8 cellular contexts compared by ENCODE assay signal in the genomic region with DNA sequence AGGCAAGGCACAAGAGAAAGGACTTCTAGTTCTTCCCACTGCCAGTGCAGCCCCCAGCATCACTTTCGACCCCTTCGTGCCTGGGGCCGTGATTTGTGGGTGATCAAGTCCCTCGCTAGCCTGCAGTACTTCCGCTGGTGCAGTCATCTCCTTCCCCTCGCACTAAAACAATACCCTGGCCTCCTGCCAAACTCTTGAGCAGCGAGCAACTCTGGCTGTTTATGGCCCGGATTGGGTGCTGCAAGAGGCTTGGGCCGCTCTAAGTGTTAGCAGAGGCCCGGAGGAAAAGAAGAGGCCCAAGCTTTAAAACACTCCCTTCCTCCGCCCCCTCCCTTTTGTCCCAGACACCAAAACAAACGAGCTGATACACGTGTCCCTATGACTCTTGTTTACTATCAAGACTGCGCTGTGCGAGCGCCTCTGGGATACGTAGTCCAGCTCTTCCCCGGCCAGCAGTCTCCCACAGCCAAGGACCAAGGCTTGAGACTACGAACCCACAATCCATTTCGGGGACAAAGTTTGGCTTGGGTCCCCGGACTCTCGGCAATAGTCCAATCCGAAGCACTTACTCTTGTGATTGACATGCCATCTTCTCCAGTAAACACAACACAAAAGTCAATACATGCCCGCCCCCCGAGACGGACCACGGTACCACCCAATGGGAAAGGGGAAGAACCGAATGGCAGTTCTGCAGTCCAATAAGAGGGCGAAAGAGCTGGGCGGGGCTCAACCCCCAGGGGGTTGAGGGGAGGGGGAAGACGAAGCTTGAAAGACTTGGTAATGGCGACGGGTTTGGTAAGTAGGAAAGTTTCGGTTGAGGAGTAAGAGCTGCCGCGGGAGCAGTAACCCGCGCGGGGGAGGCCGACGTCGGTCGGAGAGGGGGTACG. TPM values are rescaled to one million over a fixed set of nuclear protein-coding genes. Genes with fewer than 3 reads are reported as not detected.
DNase-seq lines count a peak whose midpoint lies in the region; ATAC-seq and TF ChIP-seq lines count a peak whose summit lies in the region.

Gene HBP1, plus strand, starts transcription at position 771 of the 887 bp plus-strand sequence. CDS start 10,891 bp downstream, outside the sequence.

- no peaks in the 10 kb centered on the region for H3K36me3 ChIP-seq in DOHH2 (ENCODE audit: control insufficient read depth, low read length)

- CTCF ChIA-PET in RWPE1 (lab: Yijun Ruan, JAX) = interaction anchor here (0.5 to 0.7 kb wide), 9 partner anchors 8 to 989 kb away, joined by 3 to 7 read pairs (median 3); no protein-coding TSS in a partner anchor

- peak within 1 kb of the TSS; percentile 97 for H3K4me3 Mint-ChIP-seq in activated T-helper 17 cell treated with anti-CD3 and anti-CD28 coated beads, Interleukin-2, amount 50 U/mL, for 72 hours
- H3K4me3 Mint-ChIP-seq in naive B cell = peak within 1 kb of the TSS; percentile 81 to 99 (median 97)
- peak within 1 kb of the TSS; percentile 90 for H3K4me3 Mint-ChIP-seq in stimulated activated memory B cell treated with anti-CD40 and anti-IgM and Interleukin-4, amounts not matched to agents 10 μg/mL and 1 μg/mL and 100 μg/mL, for 72 hours

- H3K27me3 Mint-ChIP-seq in activated T-helper 17 cell treated with anti-CD3 and anti-CD28 coated beads, Interleukin-2, amount 50 U/mL, for 72 hours = no peaks in the 10 kb centered on the region
- H3K27me3 Mint-ChIP-seq in naive B cell = peaks cover 4 to 11% (median 9%) of the 10 kb centered on the region in 3 donors
- no peaks in the 10 kb centered on the region for H3K27me3 Mint-ChIP-seq in stimulated activated memory B cell treated with anti-CD40 and anti-IgM and Interleukin-4, amounts not matched to agents 10 μg/mL and 1 μg/mL and 100 μg/mL, for 72 hours

- ATAC-seq in activated T-helper 17 cell treated with anti-CD3 and anti-CD28 coated beads, Interleukin-2, amount 50 U/mL, for 72 hours (replicated peaks) = peak; percentile 82
- peak; percentile 73 to 77 for ATAC-seq in naive B cell (ENCODE audit: low read depth in 2 of 2)
- ATAC-seq in stimulated activated memory B cell treated with anti-CD40 and anti-IgM and Interleukin-4, amounts not matched to agents 10 μg/mL and 1 μg/mL and 100 μg/mL, for 72 hours = peak; percentile 95

- peaks cover 35% of the 10 kb centered on the region for H3K4me1 ChIP-seq in DOHH2 (ENCODE audit: control insufficient read depth, low read length)

- H4K20me1 ChIP-seq in DOHH2 (ENCODE audit: control insufficient read depth, insufficient read depth, low read depth, low read length) = no peaks in the 10 kb centered on the region

- POLR2A ChIA-PET in RWPE1 (lab: Yijun Ruan, JAX; ENCODE audit: low non-redundant PET) = no interaction called here

- no peaks in the 10 kb centered on the region for H3K9me2 ChIP-seq in DOHH2 (replicated peaks; ENCODE audit: control insufficient read depth, low read length)

- H3K4me3 ChIP-seq in DOHH2 (ENCODE audit: low read length) (peak within 1 kb of the TSS; percentile 90), LNCaP clone FGC (ENCODE audit: low read depth, low read length) (peak within 1 kb of the TSS; percentile 86)

- H3K9me3 ChIP-seq in DOHH2 (ENCODE audit: control insufficient read depth, insufficient read depth, low read length) = no peaks in the 10 kb centered on the region

- TF ChIP-seq CTCF in DOHH2 (IDR thresholded peaks at IDR 0.05; ENCODE audit: low read depth, low read length, poor library complexity, severe bottlenecking) (no peak), LNCaP clone FGC (IDR thresholded peaks at IDR 0.05; ENCODE audit: control insufficient read depth, extremely low read depth, insufficient read depth) (no peak), RWPE1 (conservative IDR thresholded peaks at IDR 0.05; ENCODE audit: low read depth) (no peak)

- no peaks in the 10 kb centered on the region for H3K9me3 Mint-ChIP-seq in activated T-helper 17 cell treated with anti-CD3 and anti-CD28 coated beads, Interleukin-2, amount 50 U/mL, for 72 hours
- no peaks in the 10 kb centered on the region for H3K9me3 Mint-ChIP-seq in naive B cell
- no peaks in the 10 kb centered on the region for H3K9me3 Mint-ChIP-seq in stimulated activated memory B cell treated with anti-CD40 and anti-IgM and Interleukin-4, amounts not matched to agents 10 μg/mL and 1 μg/mL and 100 μg/mL, for 72 hours

- DNase-seq in GOT3 (lab: John Stamatoyannopoulos, UW) = peak; percentile 96
- DNase-seq in LNCaP clone FGC (ENCODE audit: low read depth) = peak; percentile 100
- DNase-seq in RWPE1 (ENCODE audit: low spot score) = peak; percentile 99
- DNase-seq in fibroblast of gingiva (ENCODE audit: low read depth) = peak; percentile 100
- DNase-seq in naive B cell = peak; percentile 98

- H3F3A ChIP-seq in DOHH2 (ENCODE audit: control insufficient read depth, insufficient read depth) = peaks cover 15% of the 10 kb centered on the region

- peaks cover 36% of the 10 kb centered on the region for H3K79me2 ChIP-seq in DOHH2 (ENCODE audit: control insufficient read depth, low read length)

- no peaks in the 10 kb centered on the region for H3K27me3 ChIP-seq in DOHH2 (ENCODE audit: control insufficient read depth, low read length)

- peaks cover 6% of the 10 kb centered on the region for H3K4me1 Mint-ChIP-seq in activated T-helper 17 cell treated with anti-CD3 and anti-CD28 coated beads, Interleukin-2, amount 50 U/mL, for 72 hours
- H3K4me1 Mint-ChIP-seq in naive B cell = peaks cover 32 to 44% (median 39%) of the 10 kb centered on the region in 3 donors
- peaks cover 26% of the 10 kb centered on the region for H3K4me1 Mint-ChIP-seq in stimulated activated memory B cell treated with anti-CD40 and anti-IgM and Interleukin-4, amounts not matched to agents 10 μg/mL and 1 μg/mL and 100 μg/mL, for 72 hours

- H3K27ac ChIP-seq in DOHH2 (ENCODE audit: low read depth, low read length) = peak within 1 kb of the TSS; percentile 87
- H3K27ac ChIP-seq in RWPE1 = peak within 1 kb of the TSS; percentile 99

- H3K27ac Mint-ChIP-seq in activated T-helper 17 cell treated with anti-CD3 and anti-CD28 coated beads, Interleukin-2, amount 50 U/mL, for 72 hours = peak within 1 kb of the TSS; percentile 99
- H3K27ac Mint-ChIP-seq in naive B cell = peak within 1 kb of the TSS; percentile 97 to 100 (median 100)
- peak within 1 kb of the TSS; percentile 96 for H3K27ac Mint-ChIP-seq in stimulated activated memory B cell treated with anti-CD40 and anti-IgM and Interleukin-4, amounts not matched to agents 10 μg/mL and 1 μg/mL and 100 μg/mL, for 72 hours

- H3K36me3 Mint-ChIP-seq in activated T-helper 17 cell treated with anti-CD3 and anti-CD28 coated beads, Interleukin-2, amount 50 U/mL, for 72 hours (ENCODE audit: low read depth) = peaks cover 49% of the 10 kb centered on the region
- H3K36me3 Mint-ChIP-seq in naive B cell = peaks cover 0 to 8% of the 10 kb centered on the region in 2 donors
- no peaks in the 10 kb centered on the region for H3K36me3 Mint-ChIP-seq in stimulated activated memory B cell treated with anti-CD40 and anti-IgM and Interleukin-4, amounts not matched to agents 10 μg/mL and 1 μg/mL and 100 μg/mL, for 72 hours

- peak within 1 kb of the TSS; percentile 91 for H3K4me2 ChIP-seq in DOHH2 (ENCODE audit: low read length)

RNA-seq across cellular contexts. Expression of gene HBP1, which starts in this region (rescaled TPM):
- total RNA-seq in activated T-helper 17 cell treated with anti-CD3 and anti-CD28 coated beads, Interleukin-2, amount 50 U/mL, for 72 hours = 10 to 100 TPM; 21.8 to 63.5 TPM
- polyA plus RNA-seq in naive B cell (ENCODE audit: low read depth in 6 of 6) = 100 to 1,000 TPM in 1 of 6 donors, 10 to 100 TPM in 5; 62.1 to 157 (median 71.8) TPM

Comparison
In these comparisons a context has a peak if more than half of its experiments do, and no peak if none do; other contexts are left out.
1. Peak in every context shown above with its lines: DNase-seq, ATAC-seq, H3K4me3 ChIP-seq and H3K27ac ChIP-seq.